ENCODE assay signal across 10 cellular contexts in genomic region chr13:79496188-79496587, GRCh38. TPM values are rescaled to one million over a fixed set of nuclear protein-coding genes. Genes with fewer than 3 reads are reported as not detected.
DNase-seq lines count a peak whose midpoint lies in the region; ATAC-seq and TF ChIP-seq lines count a peak whose summit lies in the region.
"Had no signal": no experiment of that assay in that cellular context is flagged by ENCODE, and none has a peak within 500 bp of the region (broad histone marks: within the 10 kb centered on the region; RNA-seq: fewer than 3 reads in every experiment).

No MANE protein-coding gene starts in this region.

- peaks cover 6 to 10% of the 10 kb centered on the region in 2 donors for H3K4me1 ChIP-seq in left lung
- peaks cover 16% of the 10 kb centered on the region for H3K4me1 ChIP-seq in CD8-positive, alpha-beta memory T cell (ENCODE audit: insufficient read depth, low read length)

- POLR2A ChIA-PET in CD8-positive, alpha-beta memory T cell (lab: Charles Lee) = no interaction called here

- no peaks in the 10 kb centered on the region for H3K27me3 Mint-ChIP-seq in activated T-helper 2 cell treated with anti-CD3 and anti-CD28 coated beads, Interferon-gamma antibody, Interleukin-2, Interleukin-4, amounts not matched to agents 10 μg/mL and 5 μg/mL and 100 μg/mL, durations not matched to agents 14 hours and 24 hours and 36 hours (ENCODE audit: low read depth)
- H3K27me3 Mint-ChIP-seq in CD8-positive, alpha-beta memory T cell = no peaks in the 10 kb centered on the region

- H3K27ac Mint-ChIP-seq in activated T-helper 2 cell treated with anti-CD3 and anti-CD28 coated beads, Interferon-gamma antibody, Interleukin-2, Interleukin-4, amounts not matched to agents 10 μg/mL and 5 μg/mL and 100 μg/mL, durations not matched to agents 14 hours and 24 hours and 36 hours = peak overlapping the region; percentile 82
- no peak overlapping the region for H3K27ac Mint-ChIP-seq in CD8-positive, alpha-beta memory T cell
- H3K27ac Mint-ChIP-seq: activated naive CD8-positive, alpha-beta T cell treated with anti-CD3 and anti-CD28 coated beads, Interleukin-2, amount 10 ng/mL, durations not matched to agents 7 days and 5 days; CD14-positive monocyte had no signal

- peak; percentile 77 for ATAC-seq in GM19324 (IDR thresholded peaks at IDR 0.05; ENCODE audit: low FRiP score, unreplicated experiment)
- peak; percentile 83 for ATAC-seq in GM21723 (IDR thresholded peaks at IDR 0.05; ENCODE audit: unreplicated experiment)
- peak; percentile 70 for ATAC-seq in HG03108 (IDR thresholded peaks at IDR 0.05; ENCODE audit: unreplicated experiment)
- ATAC-seq in left lung = no peak

- no peaks in the 10 kb centered on the region for H3K36me3 ChIP-seq in left lung
- H3K36me3 ChIP-seq in CD8-positive, alpha-beta memory T cell (ENCODE audit: insufficient read depth, low read length) = no peaks in the 10 kb centered on the region

- peak overlapping the region; percentile 63 for H3K4me3 Mint-ChIP-seq in activated T-helper 2 cell treated with anti-CD3 and anti-CD28 coated beads, Interferon-gamma antibody, Interleukin-2, Interleukin-4, amounts not matched to agents 10 μg/mL and 5 μg/mL and 100 μg/mL, durations not matched to agents 14 hours and 24 hours and 36 hours (ENCODE audit: low read depth)
- no peak overlapping the region for H3K4me3 Mint-ChIP-seq in CD8-positive, alpha-beta memory T cell
- H3K4me3 Mint-ChIP-seq: activated naive CD8-positive, alpha-beta T cell treated with anti-CD3 and anti-CD28 coated beads, Interleukin-2, amount 10 ng/mL, durations not matched to agents 7 days and 5 days; CD14-positive monocyte had no signal

- no peak overlapping the region for H3K27ac ChIP-seq in left lung
- no peak overlapping the region for H3K27ac ChIP-seq in CD8-positive, alpha-beta memory T cell (ENCODE audit: low read depth, low read length)
- H3K27ac ChIP-seq: hepatocyte had no signal

- no peak overlapping the region for H3K4me3 ChIP-seq in left lung
- no peak overlapping the region for H3K4me3 ChIP-seq in CD8-positive, alpha-beta memory T cell (ENCODE audit: low read length)
- H3K4me3 ChIP-seq: hepatocyte had no signal

- H3K4me1 Mint-ChIP-seq in activated T-helper 2 cell treated with anti-CD3 and anti-CD28 coated beads, Interferon-gamma antibody, Interleukin-2, Interleukin-4, amounts not matched to agents 10 μg/mL and 5 μg/mL and 100 μg/mL, durations not matched to agents 14 hours and 24 hours and 36 hours (ENCODE audit: low read depth) = peaks cover 90% of the 10 kb centered on the region
- H3K4me1 Mint-ChIP-seq in CD8-positive, alpha-beta memory T cell = peaks cover 16 to 48% (median 39%) of the 10 kb centered on the region in 3 donors
- H3K4me1 Mint-ChIP-seq: CD14-positive monocyte had no signal

- H3K9me3 ChIP-seq in left lung = peaks cover 0 to 3% of the 10 kb centered on the region in 2 donors
- no peaks in the 10 kb centered on the region for H3K9me3 ChIP-seq in CD8-positive, alpha-beta memory T cell (ENCODE audit: low read length)

- no peak for TF ChIP-seq CTCF in left lung (IDR thresholded peaks at IDR 0.05)

- CTCF ChIA-PET in CD8-positive, alpha-beta memory T cell (lab: Charles Lee) = no interaction called here

- peaks cover 16% of the 10 kb centered on the region for H3K9me3 Mint-ChIP-seq in activated T-helper 2 cell treated with anti-CD3 and anti-CD28 coated beads, Interferon-gamma antibody, Interleukin-2, Interleukin-4, amounts not matched to agents 10 μg/mL and 5 μg/mL and 100 μg/mL, durations not matched to agents 14 hours and 24 hours and 36 hours
- H3K9me3 Mint-ChIP-seq in CD8-positive, alpha-beta memory T cell = no peaks in the 10 kb centered on the region

- no peaks in the 10 kb centered on the region for H3K27me3 ChIP-seq in left lung
- no peaks in the 10 kb centered on the region for H3K27me3 ChIP-seq in CD8-positive, alpha-beta memory T cell (ENCODE audit: insufficient read depth, low read length, poor library complexity, severe bottlenecking)
- H3K27me3 ChIP-seq: hepatocyte had no signal

- peaks cover 61% of the 10 kb centered on the region for H3K36me3 Mint-ChIP-seq in activated T-helper 2 cell treated with anti-CD3 and anti-CD28 coated beads, Interferon-gamma antibody, Interleukin-2, Interleukin-4, amounts not matched to agents 10 μg/mL and 5 μg/mL and 100 μg/mL, durations not matched to agents 14 hours and 24 hours and 36 hours (ENCODE audit: low read depth)
- H3K36me3 Mint-ChIP-seq in CD8-positive, alpha-beta memory T cell = peaks cover 0 to 4% (median 2%) of the 10 kb centered on the region in 3 donors
- H3K36me3 Mint-ChIP-seq: CD14-positive monocyte had no signal

- intact Hi-C loops in activated T-helper 2 cell treated with anti-CD3 and anti-CD28 coated beads, Interferon-gamma antibody, Interleukin-2, Interleukin-4, amounts not matched to agents 10 μg/mL and 5 μg/mL and 100 μg/mL, durations not matched to agents 14 hours and 24 hours and 36 hours (cut with micrococcal nuclease) = no loop called here
- intact Hi-C loops in left lung (cut with DNase I) = no loop called here

- no peak for DNase-seq in activated T-helper 2 cell treated with anti-CD3 and anti-CD28 coated beads, Interferon-gamma antibody, Interleukin-2, Interleukin-4, amounts not matched to agents 10 μg/mL and 5 μg/mL and 100 μg/mL, durations not matched to agents 14 hours and 24 hours and 36 hours (ENCODE audit: low spot score)
- DNase-seq in NCI-H1694 (lab: John Stamatoyannopoulos, UW) = no peak
- no peak for DNase-seq in left lung
- no peak for DNase-seq in CD8-positive, alpha-beta memory T cell
- DNase-seq: activated naive CD8-positive, alpha-beta T cell treated with anti-CD3 and anti-CD28 coated beads, Interleukin-2, amount 10 ng/mL, durations not matched to agents 7 days and 5 days had no signal

RNA-seq across cellular contexts. Expression of gene NDFIP2, which starts 15.2 kb away (rescaled TPM):
- 227 and 231 TPM in 2 replicates for total RNA-seq in activated T-helper 2 cell treated with anti-CD3 and anti-CD28 coated beads, Interferon-gamma antibody, Interleukin-2, Interleukin-4, amounts not matched to agents 10 μg/mL and 5 μg/mL and 100 μg/mL, durations not matched to agents 14 hours and 24 hours and 36 hours
- 10 to 100 TPM; 34.1 to 46.3 TPM for total RNA-seq in left lung
- 100 to 1,000 TPM in 1 of 2 experiments, 10 to 100 TPM in 1; 94.4 to 102 TPM for total RNA-seq in CD8-positive, alpha-beta memory T cell
- 5.6 TPM for polyA plus RNA-seq in CD8-positive, alpha-beta memory T cell
- polyA plus RNA-seq: CD14-positive monocyte had no signal
